ENCODE assay signal across 1 cellular context in the genomic region with DNA sequence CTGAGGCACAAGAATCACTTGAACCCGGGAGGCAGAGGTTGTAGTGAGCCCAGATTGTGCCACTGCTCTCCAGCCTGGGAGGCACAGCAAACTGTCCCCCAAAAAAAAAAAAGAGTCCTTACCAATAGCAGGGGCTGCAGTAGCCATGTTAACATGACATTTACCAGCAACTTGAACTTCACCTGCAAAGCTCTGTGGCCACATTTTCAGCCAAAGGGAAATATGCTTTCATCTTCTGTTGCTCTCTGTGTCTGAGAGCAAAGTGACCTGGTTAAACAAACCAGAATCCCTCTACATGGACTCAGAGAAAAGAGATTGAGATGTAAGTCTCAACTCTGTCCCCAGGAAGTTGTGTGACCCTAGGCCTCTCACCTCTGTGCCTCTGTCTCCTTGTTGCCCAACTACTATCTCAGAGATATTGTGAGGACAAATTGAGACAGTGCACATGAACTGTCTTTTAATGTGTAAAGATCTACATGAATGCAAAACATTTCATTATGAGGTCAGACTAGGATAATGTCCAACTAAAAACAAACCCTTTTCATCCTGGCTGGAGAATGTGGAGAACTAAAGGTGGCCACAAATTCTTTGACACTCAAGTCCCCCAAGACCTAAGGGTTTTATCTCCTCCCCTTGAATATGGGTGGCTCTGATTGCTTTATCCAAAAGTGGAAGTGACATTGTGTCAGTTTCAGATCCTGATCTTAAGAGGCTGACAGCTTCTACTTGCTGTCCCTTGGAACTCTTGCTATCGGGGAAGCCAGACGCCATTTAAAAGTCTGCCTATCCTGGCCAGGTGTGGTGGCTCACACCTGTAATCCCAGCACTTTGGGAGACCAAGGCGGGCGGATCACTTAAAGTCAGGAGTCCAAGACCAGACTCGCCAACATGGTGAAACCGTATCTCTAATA.
TF ChIP-seq lines count a peak whose summit lies in the region.

No MANE protein-coding gene starts in this region.

TF ChIP-seq in WTC11, 78 proteins besides CTCF, POLR2A, EP300 and RAD21 (continued from another document):
- TF ChIP-seq ATF3 (CRISPR knock-in tag; conservative IDR thresholded peaks at IDR 0.05) (no peak), TP53 (CRISPR knock-in tag; IDR thresholded peaks at IDR 0.05) (no peak), CBFB (CRISPR knock-in tag; IDR thresholded peaks at IDR 0.05; ENCODE audit: low read depth) (no peak), CREB1 (CRISPR knock-in tag; IDR thresholded peaks at IDR 0.05) (no peak), CDX4 (CRISPR knock-in tag; IDR thresholded peaks at IDR 0.05; ENCODE audit: borderline replicate concordance) (no peak), ERG (CRISPR knock-in tag; IDR thresholded peaks at IDR 0.05) (no peak), KAT7 (CRISPR knock-in tag; IDR thresholded peaks at IDR 0.05; ENCODE audit: borderline replicate concordance) (no peak), SP1 (CRISPR knock-in tag; conservative IDR thresholded peaks at IDR 0.05) (no peak), ZNF121 (CRISPR knock-in tag; IDR thresholded peaks at IDR 0.05) (no peak), FOXJ3 (CRISPR knock-in tag; IDR thresholded peaks at IDR 0.05; ENCODE audit: borderline replicate concordance) (no peak), JAZF1 (CRISPR knock-in tag; IDR thresholded peaks at IDR 0.05) (no peak)
- TF ChIP-seq, protein P1, sequence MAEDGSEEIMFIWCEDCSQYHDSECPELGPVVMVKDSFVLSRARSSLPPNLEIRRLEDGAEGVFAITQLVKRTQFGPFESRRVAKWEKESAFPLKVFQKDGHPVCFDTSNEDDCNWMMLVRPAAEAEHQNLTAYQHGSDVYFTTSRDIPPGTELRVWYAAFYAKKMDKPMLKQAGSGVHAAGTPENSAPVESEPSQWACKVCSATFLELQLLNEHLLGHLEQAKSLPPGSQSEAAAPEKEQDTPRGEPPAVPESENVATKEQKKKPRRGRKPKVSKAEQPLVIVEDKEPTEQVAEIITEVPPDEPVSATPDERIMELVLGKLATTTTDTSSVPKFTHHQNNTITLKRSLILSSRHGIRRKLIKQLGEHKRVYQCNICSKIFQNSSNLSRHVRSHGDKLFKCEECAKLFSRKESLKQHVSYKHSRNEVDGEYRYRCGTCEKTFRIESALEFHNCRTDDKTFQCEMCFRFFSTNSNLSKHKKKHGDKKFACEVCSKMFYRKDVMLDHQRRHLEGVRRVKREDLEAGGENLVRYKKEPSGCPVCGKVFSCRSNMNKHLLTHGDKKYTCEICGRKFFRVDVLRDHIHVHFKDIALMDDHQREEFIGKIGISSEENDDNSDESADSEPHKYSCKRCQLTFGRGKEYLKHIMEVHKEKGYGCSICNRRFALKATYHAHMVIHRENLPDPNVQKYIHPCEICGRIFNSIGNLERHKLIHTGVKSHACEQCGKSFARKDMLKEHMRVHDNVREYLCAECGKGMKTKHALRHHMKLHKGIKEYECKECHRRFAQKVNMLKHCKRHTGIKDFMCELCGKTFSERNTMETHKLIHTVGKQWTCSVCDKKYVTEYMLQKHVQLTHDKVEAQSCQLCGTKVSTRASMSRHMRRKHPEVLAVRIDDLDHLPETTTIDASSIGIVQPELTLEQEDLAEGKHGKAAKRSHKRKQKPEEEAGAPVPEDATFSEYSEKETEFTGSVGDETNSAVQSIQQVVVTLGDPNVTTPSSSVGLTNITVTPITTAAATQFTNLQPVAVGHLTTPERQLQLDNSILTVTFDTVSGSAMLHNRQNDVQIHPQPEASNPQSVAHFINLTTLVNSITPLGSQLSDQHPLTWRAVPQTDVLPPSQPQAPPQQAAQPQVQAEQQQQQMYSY (CRISPR knock-in tag; IDR thresholded peaks at IDR 0.05): no peak
- TF ChIP-seq, protein P2, sequence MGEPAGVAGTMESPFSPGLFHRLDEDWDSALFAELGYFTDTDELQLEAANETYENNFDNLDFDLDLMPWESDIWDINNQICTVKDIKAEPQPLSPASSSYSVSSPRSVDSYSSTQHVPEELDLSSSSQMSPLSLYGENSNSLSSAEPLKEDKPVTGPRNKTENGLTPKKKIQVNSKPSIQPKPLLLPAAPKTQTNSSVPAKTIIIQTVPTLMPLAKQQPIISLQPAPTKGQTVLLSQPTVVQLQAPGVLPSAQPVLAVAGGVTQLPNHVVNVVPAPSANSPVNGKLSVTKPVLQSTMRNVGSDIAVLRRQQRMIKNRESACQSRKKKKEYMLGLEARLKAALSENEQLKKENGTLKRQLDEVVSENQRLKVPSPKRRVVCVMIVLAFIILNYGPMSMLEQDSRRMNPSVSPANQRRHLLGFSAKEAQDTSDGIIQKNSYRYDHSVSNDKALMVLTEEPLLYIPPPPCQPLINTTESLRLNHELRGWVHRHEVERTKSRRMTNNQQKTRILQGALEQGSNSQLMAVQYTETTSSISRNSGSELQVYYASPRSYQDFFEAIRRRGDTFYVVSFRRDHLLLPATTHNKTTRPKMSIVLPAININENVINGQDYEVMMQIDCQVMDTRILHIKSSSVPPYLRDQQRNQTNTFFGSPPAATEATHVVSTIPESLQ (CRISPR knock-in tag; IDR thresholded peaks at IDR 0.05): no peak
- TF ChIP-seq, protein P3, sequence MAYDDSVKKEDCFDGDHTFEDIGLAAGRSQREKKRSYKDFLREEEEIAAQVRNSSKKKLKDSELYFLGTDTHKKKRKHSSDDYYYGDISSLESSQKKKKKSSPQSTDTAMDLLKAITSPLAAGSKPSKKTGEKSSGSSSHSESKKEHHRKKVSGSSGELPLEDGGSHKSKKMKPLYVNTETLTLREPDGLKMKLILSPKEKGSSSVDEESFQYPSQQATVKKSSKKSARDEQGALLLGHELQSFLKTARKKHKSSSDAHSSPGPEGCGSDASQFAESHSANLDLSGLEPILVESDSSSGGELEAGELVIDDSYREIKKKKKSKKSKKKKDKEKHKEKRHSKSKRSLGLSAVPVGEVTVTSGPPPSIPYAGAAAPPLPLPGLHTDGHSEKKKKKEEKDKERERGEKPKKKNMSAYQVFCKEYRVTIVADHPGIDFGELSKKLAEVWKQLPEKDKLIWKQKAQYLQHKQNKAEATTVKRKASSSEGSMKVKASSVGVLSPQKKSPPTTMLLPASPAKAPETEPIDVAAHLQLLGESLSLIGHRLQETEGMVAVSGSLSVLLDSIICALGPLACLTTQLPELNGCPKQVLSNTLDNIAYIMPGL (CRISPR knock-in tag; IDR thresholded peaks at IDR 0.05): no peak
